Comparison of ENCODE assay signal across 13 cellular contexts in the genomic region with DNA sequence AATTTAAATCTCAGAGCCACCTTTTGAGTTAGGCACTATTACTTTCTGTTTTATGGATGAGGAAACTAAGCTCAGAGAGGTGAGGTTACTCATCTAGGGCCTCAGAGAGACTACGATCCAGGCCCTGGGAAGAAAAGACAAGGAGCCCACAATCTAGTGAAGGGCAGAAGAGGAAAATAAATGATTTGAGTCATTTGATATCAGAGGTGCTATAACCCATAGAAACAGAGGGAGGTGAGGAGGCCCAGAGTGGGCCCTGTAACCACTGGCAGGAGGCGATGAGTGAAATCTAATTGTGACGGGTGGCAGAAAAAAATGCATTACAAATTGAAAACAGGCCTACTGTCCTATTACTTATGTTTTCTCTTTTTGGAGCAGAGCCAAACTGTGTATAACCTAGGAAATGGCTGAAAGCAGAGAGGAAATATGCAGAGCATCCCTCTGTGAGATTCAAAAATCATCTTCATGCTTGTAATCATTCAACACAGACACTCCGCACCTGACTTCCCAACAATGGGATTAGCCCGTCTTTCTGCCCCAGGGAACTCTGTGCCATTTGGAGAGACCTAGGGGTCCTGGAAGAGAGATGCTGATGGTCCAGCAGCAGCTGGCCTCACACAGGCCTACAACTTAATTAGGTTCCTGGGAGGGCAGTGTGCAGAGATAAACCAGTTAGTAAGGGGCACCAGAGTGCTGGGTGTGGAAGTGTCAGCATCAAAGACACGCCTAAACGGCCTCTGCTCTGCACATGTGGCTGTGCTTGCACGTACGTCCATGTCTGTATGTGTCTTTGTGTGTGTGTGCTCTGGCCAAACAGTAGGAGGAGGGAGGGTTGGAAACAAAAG. TPM values are rescaled to one million over a fixed set of nuclear protein-coding genes. Genes with fewer than 3 reads are reported as not detected.
A peak's percentile ranks its signal among the peaks of the same experiment; 100 is the strongest.
DNase-seq lines count a peak whose midpoint lies in the region; ATAC-seq, FAIRE-seq and TF ChIP-seq lines count a peak whose summit lies in the region.
"Had no signal": no experiment of that assay in that cellular context is flagged by ENCODE, and none has a peak within 500 bp of the region (broad histone marks: within the 10 kb centered on the region; RNA-seq: fewer than 3 reads in every experiment).

No MANE protein-coding gene starts in this region.

- TF ChIP-seq POLR2A in A549 (IDR thresholded peaks at IDR 0.05; ENCODE audit: low read length) = no peak

- H3K36me3 Mint-ChIP-seq in HFFc6 (ENCODE audit: low read depth) = no peaks in the 10 kb centered on the region

- TF ChIP-seq EP300 in A549 (IDR thresholded peaks at IDR 0.05) = no peak

- H3K4me1 Mint-ChIP-seq in HFFc6 (ENCODE audit: low read depth) = peaks cover 40% of the 10 kb centered on the region

- no peak for TF ChIP-seq RAD21 in A549 (conservative IDR thresholded peaks at IDR 0.05 in 1 of 2, IDR thresholded peaks at IDR 0.05 in 1 of 2)

- H3K27ac ChIP-seq in A549 = no peak overlapping the region
- H3K27ac ChIP-seq: pancreas, thyroid gland had no signal

- TF ChIP-seq CTCF in A549 (IDR thresholded peaks at IDR 0.05) = no peak
- no peak for TF ChIP-seq CTCF in HFFc6 (IDR thresholded peaks at IDR 0.05)

- 93% methylated on average over 9 of the region's 9 CpGs for WGBS in A549 (ENCODE audit: missing lambda C conversion rate)

- CTCF ChIA-PET in A549 (lab: Yijun Ruan, JAX) = interaction anchor here (1.0 to 1.3 kb wide), 4 partner anchors 25 to 238 kb away, joined by 3 to 7 read pairs (median 3); no protein-coding TSS in a partner anchor

- ATAC-seq in A549 (no peak), SK-N-SH treated with all-trans-retinoic acid at 6 μM for 48 hours (peak; percentile 76), GM19324 (IDR thresholded peaks at IDR 0.05; ENCODE audit: low FRiP score, unreplicated experiment) (no peak), GM21390 (IDR thresholded peaks at IDR 0.05; ENCODE audit: unreplicated experiment) (no peak), GM19023 (IDR thresholded peaks at IDR 0.05; ENCODE audit: unreplicated experiment) (no peak)
- ATAC-seq: pancreas had no signal

- no peaks in the 10 kb centered on the region for H3K9me3 ChIP-seq in A549
- H3K9me3 ChIP-seq: pancreas, thyroid gland had no signal

- peaks cover 5% of the 10 kb centered on the region for H3K27me3 Mint-ChIP-seq in HFFc6 (ENCODE audit: insufficient read depth)

- H3K4me1 ChIP-seq in A549 = peaks cover 10% of the 10 kb centered on the region; the same call in 2 of the 3 replicates
- H3K4me1 ChIP-seq: pancreas, thyroid gland had no signal

- no peak for FAIRE-seq in A549 (lab: Jason Lieb, UNC)
- FAIRE-seq: pancreas had no signal

- DNase-seq in A549 (ENCODE audit: low read depth in 1 of 2, low spot score in 1 of 2) (no peak), HFFc6 (peak; percentile 20), iris pigment epithelial cell (ENCODE audit: low read depth) (peak; percentile 48)
- no peak for DNase-seq in stimulated activated CD4-positive, alpha-beta T cell treated with anti-CD3 and anti-CD28 coated beads, Interleukin-4, amount 100 ng/mL, for 4 hours
- DNase-seq: activated naive CD4-positive, alpha-beta T cell treated with anti-CD3 and anti-CD28 coated beads for 36 hours; caudate nucleus; NCI-H774; pancreas; thyroid gland had no signal

- peak overlapping the region; percentile 47 for H3K4me3 Mint-ChIP-seq in HFFc6
- H3K4me3 Mint-ChIP-seq: activated naive CD4-positive, alpha-beta T cell treated with anti-CD3 and anti-CD28 coated beads for 36 hours had no signal

- 0 out of 3 replicates have a peak overlapping the region, but pooled peaks have one; percentile 9 for H3K4me2 ChIP-seq in A549

- H3K4me3 ChIP-seq in A549 = no peak overlapping the region
- H3K4me3 ChIP-seq: pancreas, thyroid gland had no signal

- H3K9me3 Mint-ChIP-seq in HFFc6 = no peaks in the 10 kb centered on the region
- H3K9me3 Mint-ChIP-seq: activated naive CD4-positive, alpha-beta T cell treated with anti-CD3 and anti-CD28 coated beads for 36 hours had no signal

- H3K27ac Mint-ChIP-seq in HFFc6 = peak overlapping the region; percentile 87
- H3K27ac Mint-ChIP-seq: activated naive CD4-positive, alpha-beta T cell treated with anti-CD3 and anti-CD28 coated beads for 36 hours had no signal

- POLR2A ChIA-PET in A549 (lab: Yijun Ruan, JAX) = no interaction called here

TF ChIP-seq in A549, 52 proteins besides CTCF, POLR2A, EP300 and RAD21 (continues in another document):
- TF ChIP-seq TP53 (CRISPR knock-in tag; IDR thresholded peaks at IDR 0.05) = no peak
- TF ChIP-seq CBX2 (IDR thresholded peaks at IDR 0.05; ENCODE audit: borderline replicate concordance, low read depth) = no peak
- no peak for TF ChIP-seq HOXB13 (CRISPR knock-in tag; IDR thresholded peaks at IDR 0.05; ENCODE audit: low read depth)
- no peak for TF ChIP-seq PHF8 (IDR thresholded peaks at IDR 0.05; ENCODE audit: borderline replicate concordance, low read depth)
- no peak for TF ChIP-seq FOSB (CRISPR knock-in tag; IDR thresholded peaks at IDR 0.05)
- TF ChIP-seq ZNF302 (CRISPR knock-in tag; IDR thresholded peaks at IDR 0.05) = no peak
- TF ChIP-seq CBX8 (IDR thresholded peaks at IDR 0.05) = no peak
- no peak for TF ChIP-seq MAFK (IDR thresholded peaks at IDR 0.05; ENCODE audit: partially characterized antibody)
- TF ChIP-seq CEBPB (IDR thresholded peaks at IDR 0.05) = no peak
- no peak for TF ChIP-seq SREBF2 (IDR thresholded peaks at IDR 0.05)
- TF ChIP-seq, protein P1, sequence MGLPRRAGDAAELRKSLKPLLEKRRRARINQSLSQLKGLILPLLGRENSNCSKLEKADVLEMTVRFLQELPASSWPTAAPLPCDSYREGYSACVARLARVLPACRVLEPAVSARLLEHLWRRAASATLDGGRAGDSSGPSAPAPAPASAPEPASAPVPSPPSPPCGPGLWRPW (IDR thresholded peaks at IDR 0.05) = no peak
- TF ChIP-seq, protein P2, sequence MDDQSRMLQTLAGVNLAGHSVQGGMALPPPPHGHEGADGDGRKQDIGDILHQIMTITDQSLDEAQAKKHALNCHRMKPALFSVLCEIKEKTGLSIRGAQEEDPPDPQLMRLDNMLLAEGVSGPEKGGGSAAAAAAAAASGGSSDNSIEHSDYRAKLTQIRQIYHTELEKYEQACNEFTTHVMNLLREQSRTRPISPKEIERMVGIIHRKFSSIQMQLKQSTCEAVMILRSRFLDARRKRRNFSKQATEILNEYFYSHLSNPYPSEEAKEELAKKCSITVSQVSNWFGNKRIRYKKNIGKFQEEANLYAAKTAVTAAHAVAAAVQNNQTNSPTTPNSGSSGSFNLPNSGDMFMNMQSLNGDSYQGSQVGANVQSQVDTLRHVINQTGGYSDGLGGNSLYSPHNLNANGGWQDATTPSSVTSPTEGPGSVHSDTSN (IDR thresholded peaks at IDR 0.05) = no peak
- TF ChIP-seq RNF2 (IDR thresholded peaks at IDR 0.05; ENCODE audit: borderline replicate concordance, low read depth) = no peak
- no peak for TF ChIP-seq HOXB5 (CRISPR knock-in tag; IDR thresholded peaks at IDR 0.05)
- no peak for TF ChIP-seq ESRRA (IDR thresholded peaks at IDR 0.05; ENCODE audit: borderline replicate concordance, low read length)
- no peak for TF ChIP-seq HEYL (CRISPR knock-in tag; IDR thresholded peaks at IDR 0.05)

TF ChIP-seq in SK-N-SH treated with all-trans-retinoic acid at 6 μM for 48 hours, 23 proteins besides CTCF, POLR2A, EP300 and RAD21:
- peak; percentile 93 for TF ChIP-seq TCF4 (CRISPR knock-in tag; IDR thresholded peaks at IDR 0.05; ENCODE audit: borderline replicate concordance)
- TF ChIP-seq ZNF70 (CRISPR knock-in tag; IDR thresholded peaks at IDR 0.05) = peak; percentile 74
- TF ChIP-seq, protein P3, sequence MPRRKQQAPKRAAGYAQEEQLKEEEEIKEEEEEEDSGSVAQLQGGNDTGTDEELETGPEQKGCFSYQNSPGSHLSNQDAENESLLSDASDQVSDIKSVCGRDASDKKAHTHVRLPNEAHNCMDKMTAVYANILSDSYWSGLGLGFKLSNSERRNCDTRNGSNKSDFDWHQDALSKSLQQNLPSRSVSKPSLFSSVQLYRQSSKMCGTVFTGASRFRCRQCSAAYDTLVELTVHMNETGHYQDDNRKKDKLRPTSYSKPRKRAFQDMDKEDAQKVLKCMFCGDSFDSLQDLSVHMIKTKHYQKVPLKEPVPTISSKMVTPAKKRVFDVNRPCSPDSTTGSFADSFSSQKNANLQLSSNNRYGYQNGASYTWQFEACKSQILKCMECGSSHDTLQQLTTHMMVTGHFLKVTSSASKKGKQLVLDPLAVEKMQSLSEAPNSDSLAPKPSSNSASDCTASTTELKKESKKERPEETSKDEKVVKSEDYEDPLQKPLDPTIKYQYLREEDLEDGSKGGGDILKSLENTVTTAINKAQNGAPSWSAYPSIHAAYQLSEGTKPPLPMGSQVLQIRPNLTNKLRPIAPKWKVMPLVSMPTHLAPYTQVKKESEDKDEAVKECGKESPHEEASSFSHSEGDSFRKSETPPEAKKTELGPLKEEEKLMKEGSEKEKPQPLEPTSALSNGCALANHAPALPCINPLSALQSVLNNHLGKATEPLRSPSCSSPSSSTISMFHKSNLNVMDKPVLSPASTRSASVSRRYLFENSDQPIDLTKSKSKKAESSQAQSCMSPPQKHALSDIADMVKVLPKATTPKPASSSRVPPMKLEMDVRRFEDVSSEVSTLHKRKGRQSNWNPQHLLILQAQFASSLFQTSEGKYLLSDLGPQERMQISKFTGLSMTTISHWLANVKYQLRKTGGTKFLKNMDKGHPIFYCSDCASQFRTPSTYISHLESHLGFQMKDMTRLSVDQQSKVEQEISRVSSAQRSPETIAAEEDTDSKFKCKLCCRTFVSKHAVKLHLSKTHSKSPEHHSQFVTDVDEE (CRISPR knock-in tag; IDR thresholded peaks at IDR 0.05) = peak; percentile 84; the same call in 1 of the 2 replicates
- TF ChIP-seq PPARA (CRISPR knock-in tag; IDR thresholded peaks at IDR 0.05; ENCODE audit: borderline replicate concordance) = no peak

RNA-seq across cellular contexts. Expression of a gene that starts 41.9 kb away (rescaled TPM):
- 2.1 and 2.9 TPM in 2 replicates for polyA plus RNA-seq in A549 (2011; rRNA removed)
- polyA plus RNA-seq in A549 (2012; cell fraction: cytosol; rRNA removed) = 0.77 and 1.1 TPM in 2 replicates
- polyA plus RNA-seq in A549 (2012; cell fraction: nucleus; rRNA removed) = 2.1 and 3.2 TPM in 2 replicates
- polyA plus RNA-seq in A549 (2017; fragmentation: RNase III; extraction: RNeasy Plus Mini Kit Qiagen cat#74134 plus additional on column Dnase treatment) = 1.1 to 1.5 TPM (median 1.2 TPM) in 3 replicates
- polyA minus RNA-seq in A549 (2011; rRNA and poly(A)+ RNA removed) = 1.7 and 2.5 TPM in 2 replicates
- total RNA-seq in HFFc6 (2021; fragmentation: NEBNext Ultra II Directional; extraction: Animal tissue kit (Norgen Biotek cat#: 25700)) = 1 to 10 TPM in 3 of 6 experiments, under 1 TPM in 3; 0.53 to 4.3 (median 0.96) TPM
- total RNA-seq: activated naive CD4-positive, alpha-beta T cell treated with anti-CD3 and anti-CD28 coated beads for 36 hours had no signal

Comparison
In these comparisons a context has a peak if more than half of its experiments do, and no peak if none do; other contexts are left out.
1. DNase-seq: peak in HFFc6 (single experiment) and iris pigment epithelial cell (single experiment); none in A549 (0 of 2) and stimulated activated CD4-positive, alpha-beta T cell treated with anti-CD3 and anti-CD28 coated beads, Interleukin-4, amount 100 ng/mL, for 4 hours (0 of 2).